40 cellular contexts compared by ENCODE assay signal in the genomic region with DNA sequence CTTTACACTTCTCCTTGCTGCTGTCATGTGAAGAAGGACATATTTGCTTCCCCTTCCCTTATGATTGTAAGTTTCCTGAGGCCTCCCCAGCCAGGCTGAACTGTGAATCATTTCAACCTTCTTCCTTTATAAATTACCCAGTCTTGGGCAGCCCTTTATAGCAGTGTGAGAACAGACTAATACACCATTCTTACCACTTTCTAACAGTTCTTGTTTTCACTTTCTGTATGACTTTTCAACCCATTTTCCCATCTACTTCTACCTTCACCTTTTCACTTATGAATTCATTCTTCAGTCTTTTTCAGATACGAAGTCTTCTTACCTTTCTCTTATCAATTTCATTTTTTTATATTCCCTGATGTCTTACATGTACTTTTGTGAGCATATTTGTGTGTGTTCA. TPM values are rescaled to one million over a fixed set of nuclear protein-coding genes. Genes with fewer than 3 reads are reported as not detected.
"Had no signal": no experiment of that assay in that cellular context is flagged by ENCODE, and none has a peak within 500 bp of the region (broad histone marks: within the 10 kb centered on the region; RNA-seq: fewer than 3 reads in every experiment).

No MANE protein-coding gene starts in this region.

- H3K4me1 Mint-ChIP-seq: activated naive CD4-positive, alpha-beta T cell treated with anti-CD3 and anti-CD28 coated beads, Interleukin-2, amount 10 ng/mL, durations not matched to agents 7 days and 5 days; activated naive CD4-positive, alpha-beta T cell treated with anti-CD3 and anti-CD28 coated beads, Interleukin-2, amount 50 U/mL, for 24 hours; activated naive CD8-positive, alpha-beta T cell treated with anti-CD3 and anti-CD28 coated beads for 36 hours; activated naive CD8-positive, alpha-beta T cell treated with anti-CD3 and anti-CD28 coated beads, Interleukin-2, amount 10 ng/mL, durations not matched to agents 7 days and 5 days; activated naive CD8-positive, alpha-beta T cell treated with anti-CD3 and anti-CD28 coated beads, Interleukin-2, amount 50 U/mL, for 24 hours; activated T-helper 17 cell treated with anti-CD3 and anti-CD28 coated beads, Interleukin-2, amount 50 U/mL, for 72 hours; brain; central memory CD8-positive, alpha-beta T cell had no signal

- H3K9me3 ChIP-seq: adrenal gland, ascending aorta, body of pancreas, breast epithelium, colonic mucosa had no signal

- H3K36me3 Mint-ChIP-seq: activated naive CD4-positive, alpha-beta T cell treated with anti-CD3 and anti-CD28 coated beads, Interleukin-2, amount 10 ng/mL, durations not matched to agents 7 days and 5 days; activated naive CD4-positive, alpha-beta T cell treated with anti-CD3 and anti-CD28 coated beads, Interleukin-2, amount 50 U/mL, for 24 hours; activated naive CD4-positive, alpha-beta T cell treated with anti-CD3 and anti-CD28 coated beads, Interleukin-2, amount 50 U/mL, for 72 hours; activated naive CD8-positive, alpha-beta T cell; activated naive CD8-positive, alpha-beta T cell treated with anti-CD3 and anti-CD28 coated beads for 36 hours; activated naive CD8-positive, alpha-beta T cell treated with anti-CD3 and anti-CD28 coated beads, Interleukin-2, amount 10 ng/mL, durations not matched to agents 7 days and 5 days; brain had no signal

- H3K9me3 Mint-ChIP-seq: activated naive CD4-positive, alpha-beta T cell treated with anti-CD3 and anti-CD28 coated beads, Interleukin-2, amount 50 U/mL, for 24 hours; activated naive CD4-positive, alpha-beta T cell treated with anti-CD3 and anti-CD28 coated beads, Interleukin-2, amount 50 U/mL, for 72 hours; brain; central memory CD8-positive, alpha-beta T cell had no signal

- H3K4me1 ChIP-seq: adrenal gland, ascending aorta, body of pancreas, breast epithelium, colonic mucosa had no signal

- H3K4me3 Mint-ChIP-seq: activated naive CD4-positive, alpha-beta T cell treated with anti-CD3 and anti-CD28 coated beads for 36 hours; activated naive CD4-positive, alpha-beta T cell treated with anti-CD3 and anti-CD28 coated beads, Interleukin-2, amount 10 ng/mL, durations not matched to agents 7 days and 5 days; activated naive CD4-positive, alpha-beta T cell treated with anti-CD3 and anti-CD28 coated beads, Interleukin-2, amount 50 U/mL, for 24 hours; activated naive CD8-positive, alpha-beta T cell; activated naive CD8-positive, alpha-beta T cell treated with anti-CD3 and anti-CD28 coated beads for 36 hours; activated naive CD8-positive, alpha-beta T cell treated with anti-CD3 and anti-CD28 coated beads, Interleukin-2, amount 10 ng/mL, durations not matched to agents 7 days and 5 days; activated naive CD8-positive, alpha-beta T cell treated with anti-CD3 and anti-CD28 coated beads, Interleukin-2, amount 50 U/mL, for 24 hours; activated T-cell treated with anti-CD3 and anti-CD28 coated beads, Interleukin-2, amount 50 U/mL, for 72 hours; activated T-helper 1 cell treated with anti-CD3 and anti-CD28 coated beads, Interleukin-12 subunit alpha, Interleukin-12 subunit beta, Interleukin-2, Interleukin-4 antibody, amounts not matched to agents 30 ng/mL and 10 ng/mL and 1 ng/mL, durations not matched to agents 14 hours and 24 hours and 36 hours; activated T-helper 17 cell treated with anti-CD3 and anti-CD28 coated beads, Interleukin-2, amount 50 U/mL, for 72 hours; brain; central memory CD8-positive, alpha-beta T cell had no signal

- H3K36me3 ChIP-seq: adrenal gland, ascending aorta, brain microvascular endothelial cell, breast epithelium, cardiac muscle cell, colonic mucosa had no signal

- H3K4me3 ChIP-seq: adrenal gland, ascending aorta, body of pancreas, breast epithelium, cardiac muscle cell, colonic mucosa had no signal

- DNase-seq: activated effector memory CD4-positive, alpha-beta T cell treated with anti-CD3 and anti-CD28 coated beads, Interleukin-2, amount 50 U/mL, for 16 hours; activated effector memory CD4-positive, alpha-beta T cell treated with Interleukin-2 at 50 U/mL for 16 hours; activated gamma-delta T cell; activated gamma-delta T cell treated with Interleukin-2 at 50 U/mL for 16 hours; activated naive CD4-positive, alpha-beta T cell; activated naive CD4-positive, alpha-beta T cell treated with anti-CD3 and anti-CD28 coated beads for 36 hours; activated naive CD4-positive, alpha-beta T cell treated with anti-CD3 and anti-CD28 coated beads, Interleukin-2, amount 10 ng/mL, durations not matched to agents 7 days and 5 days; activated naive CD4-positive, alpha-beta T cell treated with anti-CD3 and anti-CD28 coated beads, Interleukin-2, amount 50 U/mL, for 16 hours; activated naive CD4-positive, alpha-beta T cell treated with Interleukin-2 at 50 U/mL for 16 hours; activated naive CD8-positive, alpha-beta T cell treated with anti-CD3 and anti-CD28 coated beads for 36 hours; activated naive CD8-positive, alpha-beta T cell treated with anti-CD3 and anti-CD28 coated beads, Interleukin-2, amount 10 ng/mL, durations not matched to agents 7 days and 5 days; activated naive CD8-positive, alpha-beta T cell treated with anti-CD3 and anti-CD28 coated beads, Interleukin-2, amount 50 U/mL, for 24 hours; activated T-cell treated with anti-CD3 and anti-CD28 coated beads, Interleukin-2, amount 50 U/mL, for 48 hours; activated T-cell treated with anti-CD3 and anti-CD28 coated beads, Interleukin-2, amount 50 U/mL, for 72 hours; adrenal gland; amniotic stem cell; amygdala; anterior cingulate cortex; aorta; body of pancreas; brain microvascular endothelial cell; caudate nucleus; central memory CD4-positive, alpha-beta T cell; cerebellar nuclear complex; colonic mucosa had no signal

- H3K27me3 ChIP-seq: adrenal gland, ascending aorta, body of pancreas, brain microvascular endothelial cell, breast epithelium, cardiac muscle cell, colonic mucosa had no signal

- H3K27ac ChIP-seq: adrenal gland, ascending aorta, body of pancreas, brain microvascular endothelial cell, breast epithelium, cardiac muscle cell, colonic mucosa had no signal

- H3K27ac Mint-ChIP-seq: activated naive CD4-positive, alpha-beta T cell treated with anti-CD3 and anti-CD28 coated beads for 36 hours; activated naive CD4-positive, alpha-beta T cell treated with anti-CD3 and anti-CD28 coated beads, Interleukin-2, amount 10 ng/mL, durations not matched to agents 7 days and 5 days; activated naive CD4-positive, alpha-beta T cell treated with anti-CD3 and anti-CD28 coated beads, Interleukin-2, amount 50 U/mL, for 24 hours; activated naive CD4-positive, alpha-beta T cell treated with anti-CD3 and anti-CD28 coated beads, Interleukin-2, amount 50 U/mL, for 72 hours; activated naive CD8-positive, alpha-beta T cell; activated naive CD8-positive, alpha-beta T cell treated with anti-CD3 and anti-CD28 coated beads for 36 hours; activated naive CD8-positive, alpha-beta T cell treated with anti-CD3 and anti-CD28 coated beads, Interleukin-2, amount 10 ng/mL, durations not matched to agents 7 days and 5 days; activated naive CD8-positive, alpha-beta T cell treated with anti-CD3 and anti-CD28 coated beads, Interleukin-2, amount 50 U/mL, for 24 hours; activated T-cell treated with anti-CD3 and anti-CD28 coated beads, Interleukin-2, amount 50 U/mL, for 72 hours; activated T-helper 1 cell treated with anti-CD3 and anti-CD28 coated beads, Interleukin-12 subunit alpha, Interleukin-12 subunit beta, Interleukin-2, Interleukin-4 antibody, amounts not matched to agents 30 ng/mL and 10 ng/mL and 1 ng/mL, durations not matched to agents 14 hours and 24 hours and 36 hours; activated T-helper 17 cell treated with anti-CD3 and anti-CD28 coated beads, Interleukin-2, amount 50 U/mL, for 72 hours; activated T-helper 2 cell treated with anti-CD3 and anti-CD28 coated beads, Interferon-gamma antibody, Interleukin-2, Interleukin-4, amounts not matched to agents 10 μg/mL and 5 μg/mL and 100 μg/mL, durations not matched to agents 14 hours and 24 hours and 36 hours; brain had no signal

- ATAC-seq: activated naive CD4-positive, alpha-beta T cell treated with anti-CD3 and anti-CD28 coated beads, Interleukin-2, amount 50 U/mL, for 72 hours; activated naive CD8-positive, alpha-beta T cell treated with anti-CD3 and anti-CD28 coated beads, Interleukin-2, amount 50 U/mL, for 24 hours; activated T-cell treated with anti-CD3 and anti-CD28 coated beads, Interleukin-2, amount 50 U/mL, for 72 hours; activated T-helper 17 cell treated with anti-CD3 and anti-CD28 coated beads, Interleukin-2, amount 50 U/mL, for 72 hours; body of pancreas had no signal

- H3K27me3 Mint-ChIP-seq: activated naive CD4-positive, alpha-beta T cell treated with anti-CD3 and anti-CD28 coated beads, Interleukin-2, amount 10 ng/mL, durations not matched to agents 7 days and 5 days; activated naive CD4-positive, alpha-beta T cell treated with anti-CD3 and anti-CD28 coated beads, Interleukin-2, amount 50 U/mL, for 24 hours; activated naive CD8-positive, alpha-beta T cell; activated naive CD8-positive, alpha-beta T cell treated with anti-CD3 and anti-CD28 coated beads for 36 hours; activated naive CD8-positive, alpha-beta T cell treated with anti-CD3 and anti-CD28 coated beads, Interleukin-2, amount 10 ng/mL, durations not matched to agents 7 days and 5 days; activated naive CD8-positive, alpha-beta T cell treated with anti-CD3 and anti-CD28 coated beads, Interleukin-2, amount 50 U/mL, for 24 hours; activated T-helper 17 cell treated with anti-CD3 and anti-CD28 coated beads, Interleukin-2, amount 50 U/mL, for 72 hours; brain; central memory CD8-positive, alpha-beta T cell had no signal

RNA-seq across cellular contexts. Expression of gene FOXA1, which starts 55.1 kb away (rescaled TPM):
- total RNA-seq: activated naive CD4-positive, alpha-beta T cell treated with anti-CD3 and anti-CD28 coated beads for 36 hours; activated naive CD8-positive, alpha-beta T cell treated with anti-CD3 and anti-CD28 coated beads for 36 hours; activated naive CD8-positive, alpha-beta T cell treated with anti-CD3 and anti-CD28 coated beads, Interleukin-2, amount 10 ng/mL, durations not matched to agents 7 days and 5 days; aorta; ascending aorta; cardiac muscle cell; cardiac septum; cerebellum; chondrocyte had no signal

RNA-seq across cellular contexts. Expression of gene TTC6, which starts 55.4 kb away (rescaled TPM):
- total RNA-seq: activated naive CD4-positive, alpha-beta T cell treated with anti-CD3 and anti-CD28 coated beads for 36 hours; activated naive CD4-positive, alpha-beta T cell treated with anti-CD3 and anti-CD28 coated beads, Interleukin-2, amount 50 U/mL, for 72 hours; activated naive CD8-positive, alpha-beta T cell treated with anti-CD3 and anti-CD28 coated beads for 36 hours; activated naive CD8-positive, alpha-beta T cell treated with anti-CD3 and anti-CD28 coated beads, Interleukin-2, amount 10 ng/mL, durations not matched to agents 7 days and 5 days; activated T-cell treated with anti-CD3 and anti-CD28 coated beads, Interleukin-2, amount 50 U/mL, for 72 hours; activated T-helper 1 cell treated with anti-CD3 and anti-CD28 coated beads, Interleukin-12 subunit alpha, Interleukin-12 subunit beta, Interleukin-2, Interleukin-4 antibody, amounts not matched to agents 30 ng/mL and 10 ng/mL and 1 ng/mL, durations not matched to agents 14 hours and 24 hours and 36 hours; activated T-helper 17 cell treated with anti-CD3 and anti-CD28 coated beads, Interleukin-2, amount 50 U/mL, for 72 hours; activated T-helper 2 cell treated with anti-CD3 and anti-CD28 coated beads, Interferon-gamma antibody, Interleukin-2, Interleukin-4, amounts not matched to agents 10 μg/mL and 5 μg/mL and 100 μg/mL, durations not matched to agents 14 hours and 24 hours and 36 hours; adrenal gland; aorta; ascending aorta; astrocyte; body of pancreas; cardiac muscle cell; chondrocyte had no signal
- polyA plus RNA-seq: adrenal gland, aorta, cardiac muscle cell had no signal
